In genomic region chr13:30301827-30302226, GRCh38 we compare ENCODE assay signal across 20 cellular contexts. TPM values are rescaled to one million over a fixed set of nuclear protein-coding genes. Genes with fewer than 3 reads are reported as not detected.
DNase-seq lines count a peak whose midpoint lies in the region; ATAC-seq and TF ChIP-seq lines count a peak whose summit lies in the region.
"Had no signal": no experiment of that assay in that cellular context is flagged by ENCODE, and none has a peak within 500 bp of the region (broad histone marks: within the 10 kb centered on the region; RNA-seq: fewer than 3 reads in every experiment).

No MANE protein-coding gene starts in this region.

- DNase-seq in COR-L47 (lab: John Stamatoyannopoulos, UW) (peak; percentile 15), HFF-Myc (ENCODE audit: extremely low read depth, low read depth) (peak; percentile 19), SJSA1 (ENCODE audit: low read depth in 1 of 2, low spot score in 2 of 2) (peak; percentile 78), glomerular visceral epithelial cell (ENCODE audit: extremely low spot score) (peak; percentile 24), NCI-H2081 (lab: John Stamatoyannopoulos, UW) (no peak)
- DNase-seq: activated CD4-positive, alpha-beta memory T cell treated with anti-CD3 and anti-CD28 coated beads for 36 hours; activated naive CD4-positive, alpha-beta T cell treated with Interleukin-2 at 50 U/mL for 16 hours; activated T-cell treated with anti-CD3 and anti-CD28 coated beads for 4 hours; CD4-positive, alpha-beta memory T cell; GOT3; lower lobe of right lung; MV-4-11; NCI-H774; SIG-M5; T-helper 17 cell had no signal

- no peak for ATAC-seq in HG03196 (IDR thresholded peaks at IDR 0.05; ENCODE audit: unreplicated experiment)
- ATAC-seq in HG03159 (IDR thresholded peaks at IDR 0.05; ENCODE audit: unreplicated experiment) = no peak
- no peak for ATAC-seq in GM21576 (IDR thresholded peaks at IDR 0.05; ENCODE audit: unreplicated experiment)
- ATAC-seq: lower lobe of right lung, T-helper 17 cell had no signal

- no peak overlapping the region for H3K4me3 ChIP-seq in HFF-Myc (replicated peaks; ENCODE audit: low read depth, low read length)
- H3K4me3 ChIP-seq in SJSA1 = no peak overlapping the region
- H3K4me3 ChIP-seq: lower lobe of right lung, right atrium auricular region had no signal

- peak overlapping the region; percentile 88 for H3K27ac ChIP-seq in SJSA1
- H3K27ac ChIP-seq: HL-60, lower lobe of right lung, right atrium auricular region had no signal

- peaks cover 54% of the 10 kb centered on the region for H3K4me1 ChIP-seq in SJSA1 (replicated peaks)

- H3K27me3 ChIP-seq in SJSA1 (replicated peaks) = no peaks in the 10 kb centered on the region
- H3K27me3 ChIP-seq: right atrium auricular region had no signal

- H3K9me3 ChIP-seq in SJSA1 (replicated peaks) = no peaks in the 10 kb centered on the region
- H3K9me3 ChIP-seq: lower lobe of right lung, right atrium auricular region had no signal

- peaks cover 5% of the 10 kb centered on the region for H3K36me3 ChIP-seq in SJSA1
- H3K36me3 ChIP-seq: lower lobe of right lung, right atrium auricular region had no signal

- TF ChIP-seq CTCF in HFF-Myc (IDR thresholded peaks at IDR 0.05; ENCODE audit: low read depth, low read length, missing control alignments) = no peak

RNA-seq across cellular contexts. Expression of gene KATNAL1, which starts 5.5 kb away (rescaled TPM):
- 43.5 and 54.9 TPM in 2 replicates for total RNA-seq in SJSA1 (2014; rRNA removed; shearing (Covaris generic))

Comparison
In these comparisons a context has a peak if more than half of its experiments do, and no peak if none do; other contexts are left out.
1. DNase-seq: peak in COR-L47 (single experiment), HFF-Myc (single experiment), SJSA1 (2 of 2) and glomerular visceral epithelial cell (single experiment); none in NCI-H2081 (0 of 2).